ENCODE assay signal across 19 cellular contexts in the genomic region with DNA sequence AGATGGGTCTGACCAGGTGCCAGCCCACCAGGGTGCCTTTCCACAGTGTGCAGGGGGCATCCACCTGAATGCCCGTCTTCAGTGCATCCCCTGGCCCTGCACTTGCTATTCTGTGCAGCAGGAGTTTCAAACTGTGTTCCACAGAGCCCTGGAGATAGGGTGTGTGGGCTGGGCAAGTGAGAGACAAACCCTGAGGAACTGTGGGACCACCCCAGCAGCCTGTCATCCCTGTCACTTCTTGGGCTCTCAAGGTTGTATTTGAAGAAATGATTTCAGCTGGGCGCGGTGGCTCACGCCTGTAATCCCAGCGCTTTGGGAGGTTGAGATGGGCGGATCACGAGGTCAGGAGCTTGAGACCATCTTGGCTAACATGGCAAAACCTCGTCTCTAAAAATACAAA.
"Had no signal": no experiment of that assay in that cellular context is flagged by ENCODE, and none has a peak within 500 bp of the region (broad histone marks: within the 10 kb centered on the region; RNA-seq: fewer than 3 reads in every experiment).

No MANE protein-coding gene starts in this region.

- H3K27ac ChIP-seq: colonic mucosa, esophagus squamous epithelium, gastroesophageal sphincter, left ventricle myocardium inferior, lower lobe of right lung, sigmoid colon, thoracic aorta, transverse colon had no signal

- H3K36me3 ChIP-seq: colonic mucosa, esophagus squamous epithelium, gastroesophageal sphincter, left ventricle myocardium inferior, lower lobe of right lung, sigmoid colon, thoracic aorta, transverse colon had no signal

- H3K4me3 ChIP-seq: colonic mucosa, esophagus squamous epithelium, gastroesophageal sphincter, left ventricle myocardium inferior, lower lobe of right lung, sigmoid colon, skin epidermis, thoracic aorta, transverse colon had no signal

- H3K27me3 ChIP-seq: colonic mucosa, transverse colon had no signal

- DNase-seq: colonic mucosa; dermis blood vessel endothelial cell; esophagus squamous epithelium; glutamatergic neuron; islet precursor cell; left ventricle myocardium inferior; lower lobe of right lung; midbrain; nephron progenitor cell; sigmoid colon; stimulated activated CD4-positive, alpha-beta T cell treated with anti-CD3 and anti-CD28 coated beads, Interleukin-2, amount 100 ng/mL, for 24 hours; stimulated activated CD4-positive, alpha-beta T cell treated with anti-CD3 and anti-CD28 coated beads, Interleukin-4, amount 100 ng/mL, for 4 hours; stimulated activated naive B cell treated with anti-CD40 and anti-IgM and Interleukin-4, amounts not matched to agents 10 μg/mL and 1 μg/mL and 100 μg/mL, for 72 hours; stimulated activated naive CD8-positive, alpha-beta T cell treated with anti-CD3 and anti-CD28 coated beads, Interleukin-15, amount 100 ng/mL, for 72 hours; substantia nigra; transverse colon had no signal

- H3K9me3 ChIP-seq: colonic mucosa, esophagus squamous epithelium, gastroesophageal sphincter, left ventricle myocardium inferior, lower lobe of right lung, sigmoid colon, thoracic aorta, transverse colon had no signal

- ATAC-seq: gastroesophageal sphincter; stimulated activated naive B cell treated with anti-CD40 and anti-IgM and Interleukin-4, amounts not matched to agents 10 μg/mL and 1 μg/mL and 100 μg/mL, for 72 hours; stimulated activated naive CD8-positive, alpha-beta T cell treated with anti-CD3 and anti-CD28 coated beads, Interleukin-15, amount 100 ng/mL, for 72 hours had no signal

- H3K4me1 ChIP-seq: colonic mucosa, esophagus squamous epithelium, gastroesophageal sphincter, left ventricle myocardium inferior, sigmoid colon, transverse colon had no signal
